In the genomic region with DNA sequence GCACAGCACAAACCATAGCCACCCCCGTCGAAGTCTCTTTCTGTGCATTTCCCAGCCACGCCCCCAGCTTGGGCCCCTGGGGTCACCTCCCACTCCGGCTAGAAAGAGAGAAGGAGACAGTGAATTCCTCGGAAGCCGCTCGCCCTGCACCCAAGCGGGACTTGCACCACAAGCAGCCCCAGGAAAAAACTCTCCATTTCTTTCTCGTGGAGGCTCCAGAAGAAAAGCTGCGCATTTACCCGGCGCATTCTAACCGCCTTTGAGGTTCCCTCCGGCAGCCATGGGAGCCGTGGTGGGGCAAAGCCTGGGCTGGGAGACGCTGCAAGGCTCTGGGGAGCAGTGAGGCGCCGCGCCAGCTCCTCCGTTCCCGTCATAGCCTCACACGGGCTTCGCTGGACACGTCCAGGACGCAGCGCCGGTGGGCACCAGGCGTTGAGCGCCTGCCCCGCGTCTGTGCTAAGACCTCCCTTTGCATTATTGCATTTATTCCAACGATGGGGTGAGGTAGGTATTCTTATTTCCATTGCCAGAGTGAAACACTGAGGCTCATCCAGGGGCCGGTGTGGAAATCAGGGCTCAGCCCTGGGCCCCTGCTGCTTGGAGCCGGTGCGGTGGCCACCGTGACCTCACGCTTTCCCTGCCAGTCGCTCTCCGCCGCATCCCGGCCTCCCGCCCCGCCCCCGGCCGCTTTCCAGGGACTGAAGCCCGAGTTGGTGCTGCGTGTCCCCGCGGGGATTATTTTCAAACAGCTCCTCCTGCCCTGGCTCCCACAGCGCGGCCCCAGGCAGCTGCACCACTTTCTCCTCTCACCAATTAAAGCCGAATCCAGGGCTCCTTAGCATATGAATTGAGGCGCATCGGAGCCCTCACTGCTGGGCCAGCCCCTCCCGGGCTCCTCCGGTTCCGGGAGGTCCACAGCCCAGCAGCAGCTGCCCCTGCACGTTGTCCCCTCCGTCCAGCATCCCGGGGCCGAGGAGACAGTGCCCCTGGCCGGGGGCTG, we compare ENCODE assay signal across 1 cellular context.
TF ChIP-seq lines count a peak whose summit lies in the region.

No MANE protein-coding gene starts in this region.

TF ChIP-seq in HepG2, 621 proteins besides CTCF, POLR2A, EP300 and RAD21 (continued from another document and continues in another):
- TF ChIP-seq SIN3A (IDR thresholded peaks at IDR 0.05; ENCODE audit: borderline replicate concordance, low read depth, low read length) (no peak; the same call in 1 of the 2 replicates), SAP130 (CRISPR knock-in tag; IDR thresholded peaks at IDR 0.05; ENCODE audit: low read depth) (peak; percentile 52), ZBTB38 (CRISPR knock-in tag; IDR thresholded peaks at IDR 0.05) (peak; percentile 73), ELF1 (CRISPR knock-in tag; IDR thresholded peaks at IDR 0.05) (0 out of 2 replicates have a peak, but pooled peaks have one; percentile 2), ZNF713 (CRISPR knock-in tag; IDR thresholded peaks at IDR 0.05) (no peak), ZNF746 (CRISPR knock-in tag; IDR thresholded peaks at IDR 0.05) (no peak), SMAD3 (CRISPR knock-in tag; IDR thresholded peaks at IDR 0.05) (no peak), ZSCAN31 (CRISPR knock-in tag; IDR thresholded peaks at IDR 0.05; ENCODE audit: low read depth) (no peak), GATAD1 (CRISPR knock-in tag; IDR thresholded peaks at IDR 0.05) (no peak), ZNF777 (CRISPR knock-in tag; IDR thresholded peaks at IDR 0.05) (0 out of 2 replicates have a peak, but pooled peaks have one; percentile 23), RXRA (CRISPR knock-in tag; IDR thresholded peaks at IDR 0.05) (no peak), SRSF1 (optimal IDR thresholded peaks at IDR 0.05; ENCODE audit: low read depth, low read length) (no peak), POLR2AphosphoS5 (IDR thresholded peaks at IDR 0.05; ENCODE audit: low read depth, low read length) (peak; percentile 38; the same call in 1 of the 2 replicates), MIXL1 (CRISPR knock-in tag; IDR thresholded peaks at IDR 0.05) (no peak), ZNF124 (CRISPR knock-in tag; IDR thresholded peaks at IDR 0.05) (peak; percentile 36; the same call in 1 of the 2 replicates), KLF11 (CRISPR knock-in tag; IDR thresholded peaks at IDR 0.05) (no peak), ZNF781 (CRISPR knock-in tag; IDR thresholded peaks at IDR 0.05; ENCODE audit: borderline replicate concordance, not compliant biosample characterization) (peak; percentile 18)
- TF ChIP-seq, protein P1, sequence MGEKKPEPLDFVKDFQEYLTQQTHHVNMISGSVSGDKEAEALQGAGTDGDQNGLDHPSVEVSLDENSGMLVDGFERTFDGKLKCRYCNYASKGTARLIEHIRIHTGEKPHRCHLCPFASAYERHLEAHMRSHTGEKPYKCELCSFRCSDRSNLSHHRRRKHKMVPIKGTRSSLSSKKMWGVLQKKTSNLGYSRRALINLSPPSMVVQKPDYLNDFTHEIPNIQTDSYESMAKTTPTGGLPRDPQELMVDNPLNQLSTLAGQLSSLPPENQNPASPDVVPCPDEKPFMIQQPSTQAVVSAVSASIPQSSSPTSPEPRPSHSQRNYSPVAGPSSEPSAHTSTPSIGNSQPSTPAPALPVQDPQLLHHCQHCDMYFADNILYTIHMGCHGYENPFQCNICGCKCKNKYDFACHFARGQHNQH (CRISPR knock-in tag; IDR thresholded peaks at IDR 0.05), result peak; percentile 46; the same call in 1 of the 2 replicates
- TF ChIP-seq, protein P2, sequence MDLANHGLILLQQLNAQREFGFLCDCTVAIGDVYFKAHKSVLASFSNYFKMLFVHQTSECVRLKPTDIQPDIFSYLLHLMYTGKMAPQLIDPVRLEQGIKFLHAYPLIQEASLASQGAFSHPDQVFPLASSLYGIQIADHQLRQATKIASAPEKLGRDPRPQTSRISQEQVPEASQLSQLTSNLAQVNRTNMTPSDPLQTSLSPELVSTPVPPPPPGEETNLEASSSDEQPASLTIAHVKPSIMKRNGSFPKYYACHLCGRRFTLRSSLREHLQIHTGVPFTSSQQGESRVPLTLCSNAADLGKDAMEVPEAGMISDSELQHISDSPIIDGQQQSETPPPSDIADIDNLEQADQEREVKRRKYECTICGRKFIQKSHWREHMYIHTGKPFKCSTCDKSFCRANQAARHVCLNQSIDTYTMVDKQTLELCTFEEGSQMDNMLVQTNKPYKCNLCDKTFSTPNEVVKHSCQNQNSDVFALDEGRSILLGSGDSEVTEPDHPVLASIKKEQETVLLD (CRISPR knock-in tag; IDR thresholded peaks at IDR 0.05; ENCODE audit: low read depth), result no peak
- TF ChIP-seq, protein P3, sequence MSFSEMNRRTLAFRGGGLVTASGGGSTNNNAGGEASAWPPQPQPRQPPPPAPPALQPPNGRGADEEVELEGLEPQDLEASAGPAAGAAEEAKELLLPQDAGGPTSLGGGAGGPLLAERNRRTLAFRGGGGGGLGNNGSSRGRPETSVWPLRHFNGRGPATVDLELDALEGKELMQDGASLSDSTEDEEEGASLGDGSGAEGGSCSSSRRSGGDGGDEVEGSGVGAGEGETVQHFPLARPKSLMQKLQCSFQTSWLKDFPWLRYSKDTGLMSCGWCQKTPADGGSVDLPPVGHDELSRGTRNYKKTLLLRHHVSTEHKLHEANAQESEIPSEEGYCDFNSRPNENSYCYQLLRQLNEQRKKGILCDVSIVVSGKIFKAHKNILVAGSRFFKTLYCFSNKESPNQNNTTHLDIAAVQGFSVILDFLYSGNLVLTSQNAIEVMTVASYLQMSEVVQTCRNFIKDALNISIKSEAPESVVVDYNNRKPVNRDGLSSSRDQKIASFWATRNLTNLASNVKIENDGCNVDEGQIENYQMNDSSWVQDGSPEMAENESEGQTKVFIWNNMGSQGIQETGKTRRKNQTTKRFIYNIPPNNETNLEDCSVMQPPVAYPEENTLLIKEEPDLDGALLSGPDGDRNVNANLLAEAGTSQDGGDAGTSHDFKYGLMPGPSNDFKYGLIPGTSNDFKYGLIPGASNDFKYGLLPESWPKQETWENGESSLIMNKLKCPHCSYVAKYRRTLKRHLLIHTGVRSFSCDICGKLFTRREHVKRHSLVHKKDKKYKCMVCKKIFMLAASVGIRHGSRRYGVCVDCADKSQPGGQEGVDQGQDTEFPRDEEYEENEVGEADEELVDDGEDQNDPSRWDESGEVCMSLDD (CRISPR knock-in tag; IDR thresholded peaks at IDR 0.05; ENCODE audit: borderline replicate concordance), result no peak
- TF ChIP-seq, protein P4, sequence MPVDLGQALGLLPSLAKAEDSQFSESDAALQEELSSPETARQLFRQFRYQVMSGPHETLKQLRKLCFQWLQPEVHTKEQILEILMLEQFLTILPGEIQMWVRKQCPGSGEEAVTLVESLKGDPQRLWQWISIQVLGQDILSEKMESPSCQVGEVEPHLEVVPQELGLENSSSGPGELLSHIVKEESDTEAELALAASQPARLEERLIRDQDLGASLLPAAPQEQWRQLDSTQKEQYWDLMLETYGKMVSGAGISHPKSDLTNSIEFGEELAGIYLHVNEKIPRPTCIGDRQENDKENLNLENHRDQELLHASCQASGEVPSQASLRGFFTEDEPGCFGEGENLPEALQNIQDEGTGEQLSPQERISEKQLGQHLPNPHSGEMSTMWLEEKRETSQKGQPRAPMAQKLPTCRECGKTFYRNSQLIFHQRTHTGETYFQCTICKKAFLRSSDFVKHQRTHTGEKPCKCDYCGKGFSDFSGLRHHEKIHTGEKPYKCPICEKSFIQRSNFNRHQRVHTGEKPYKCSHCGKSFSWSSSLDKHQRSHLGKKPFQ (CRISPR knock-in tag; IDR thresholded peaks at IDR 0.05; ENCODE audit: insufficient replicate concordance), result no peak
- TF ChIP-seq, protein P5, sequence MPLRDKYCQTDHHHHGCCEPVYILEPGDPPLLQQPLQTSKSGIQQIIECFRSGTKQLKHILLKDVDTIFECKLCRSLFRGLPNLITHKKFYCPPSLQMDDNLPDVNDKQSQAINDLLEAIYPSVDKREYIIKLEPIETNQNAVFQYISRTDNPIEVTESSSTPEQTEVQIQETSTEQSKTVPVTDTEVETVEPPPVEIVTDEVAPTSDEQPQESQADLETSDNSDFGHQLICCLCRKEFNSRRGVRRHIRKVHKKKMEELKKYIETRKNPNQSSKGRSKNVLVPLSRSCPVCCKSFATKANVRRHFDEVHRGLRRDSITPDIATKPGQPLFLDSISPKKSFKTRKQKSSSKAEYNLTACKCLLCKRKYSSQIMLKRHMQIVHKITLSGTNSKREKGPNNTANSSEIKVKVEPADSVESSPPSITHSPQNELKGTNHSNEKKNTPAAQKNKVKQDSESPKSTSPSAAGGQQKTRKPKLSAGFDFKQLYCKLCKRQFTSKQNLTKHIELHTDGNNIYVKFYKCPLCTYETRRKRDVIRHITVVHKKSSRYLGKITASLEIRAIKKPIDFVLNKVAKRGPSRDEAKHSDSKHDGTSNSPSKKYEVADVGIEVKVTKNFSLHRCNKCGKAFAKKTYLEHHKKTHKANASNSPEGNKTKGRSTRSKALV (CRISPR knock-in tag; IDR thresholded peaks at IDR 0.05), result 0 out of 2 replicates have a peak, but pooled peaks have one; percentile 24
- TF ChIP-seq, protein P6, sequence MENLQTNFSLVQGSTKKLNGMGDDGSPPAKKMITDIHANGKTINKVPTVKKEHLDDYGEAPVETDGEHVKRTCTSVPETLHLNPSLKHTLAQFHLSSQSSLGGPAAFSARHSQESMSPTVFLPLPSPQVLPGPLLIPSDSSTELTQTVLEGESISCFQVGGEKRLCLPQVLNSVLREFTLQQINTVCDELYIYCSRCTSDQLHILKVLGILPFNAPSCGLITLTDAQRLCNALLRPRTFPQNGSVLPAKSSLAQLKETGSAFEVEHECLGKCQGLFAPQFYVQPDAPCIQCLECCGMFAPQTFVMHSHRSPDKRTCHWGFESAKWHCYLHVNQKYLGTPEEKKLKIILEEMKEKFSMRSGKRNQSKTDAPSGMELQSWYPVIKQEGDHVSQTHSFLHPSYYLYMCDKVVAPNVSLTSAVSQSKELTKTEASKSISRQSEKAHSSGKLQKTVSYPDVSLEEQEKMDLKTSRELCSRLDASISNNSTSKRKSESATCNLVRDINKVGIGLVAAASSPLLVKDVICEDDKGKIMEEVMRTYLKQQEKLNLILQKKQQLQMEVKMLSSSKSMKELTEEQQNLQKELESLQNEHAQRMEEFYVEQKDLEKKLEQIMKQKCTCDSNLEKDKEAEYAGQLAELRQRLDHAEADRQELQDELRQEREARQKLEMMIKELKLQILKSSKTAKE (CRISPR knock-in tag; IDR thresholded peaks at IDR 0.05; ENCODE audit: borderline replicate concordance), result no peak
- TF ChIP-seq, protein P7, sequence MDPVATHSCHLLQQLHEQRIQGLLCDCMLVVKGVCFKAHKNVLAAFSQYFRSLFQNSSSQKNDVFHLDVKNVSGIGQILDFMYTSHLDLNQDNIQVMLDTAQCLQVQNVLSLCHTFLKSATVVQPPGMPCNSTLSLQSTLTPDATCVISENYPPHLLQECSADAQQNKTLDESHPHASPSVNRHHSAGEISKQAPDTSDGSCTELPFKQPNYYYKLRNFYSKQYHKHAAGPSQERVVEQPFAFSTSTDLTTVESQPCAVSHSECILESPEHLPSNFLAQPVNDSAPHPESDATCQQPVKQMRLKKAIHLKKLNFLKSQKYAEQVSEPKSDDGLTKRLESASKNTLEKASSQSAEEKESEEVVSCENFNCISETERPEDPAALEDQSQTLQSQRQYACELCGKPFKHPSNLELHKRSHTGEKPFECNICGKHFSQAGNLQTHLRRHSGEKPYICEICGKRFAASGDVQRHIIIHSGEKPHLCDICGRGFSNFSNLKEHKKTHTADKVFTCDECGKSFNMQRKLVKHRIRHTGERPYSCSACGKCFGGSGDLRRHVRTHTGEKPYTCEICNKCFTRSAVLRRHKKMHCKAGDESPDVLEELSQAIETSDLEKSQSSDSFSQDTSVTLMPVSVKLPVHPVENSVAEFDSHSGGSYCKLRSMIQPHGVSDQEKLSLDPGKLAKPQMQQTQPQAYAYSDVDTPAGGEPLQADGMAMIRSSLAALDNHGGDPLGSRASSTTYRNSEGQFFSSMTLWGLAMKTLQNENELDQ (CRISPR knock-in tag; IDR thresholded peaks at IDR 0.05; ENCODE audit: borderline replicate concordance), result no peak
- TF ChIP-seq, protein P8, sequence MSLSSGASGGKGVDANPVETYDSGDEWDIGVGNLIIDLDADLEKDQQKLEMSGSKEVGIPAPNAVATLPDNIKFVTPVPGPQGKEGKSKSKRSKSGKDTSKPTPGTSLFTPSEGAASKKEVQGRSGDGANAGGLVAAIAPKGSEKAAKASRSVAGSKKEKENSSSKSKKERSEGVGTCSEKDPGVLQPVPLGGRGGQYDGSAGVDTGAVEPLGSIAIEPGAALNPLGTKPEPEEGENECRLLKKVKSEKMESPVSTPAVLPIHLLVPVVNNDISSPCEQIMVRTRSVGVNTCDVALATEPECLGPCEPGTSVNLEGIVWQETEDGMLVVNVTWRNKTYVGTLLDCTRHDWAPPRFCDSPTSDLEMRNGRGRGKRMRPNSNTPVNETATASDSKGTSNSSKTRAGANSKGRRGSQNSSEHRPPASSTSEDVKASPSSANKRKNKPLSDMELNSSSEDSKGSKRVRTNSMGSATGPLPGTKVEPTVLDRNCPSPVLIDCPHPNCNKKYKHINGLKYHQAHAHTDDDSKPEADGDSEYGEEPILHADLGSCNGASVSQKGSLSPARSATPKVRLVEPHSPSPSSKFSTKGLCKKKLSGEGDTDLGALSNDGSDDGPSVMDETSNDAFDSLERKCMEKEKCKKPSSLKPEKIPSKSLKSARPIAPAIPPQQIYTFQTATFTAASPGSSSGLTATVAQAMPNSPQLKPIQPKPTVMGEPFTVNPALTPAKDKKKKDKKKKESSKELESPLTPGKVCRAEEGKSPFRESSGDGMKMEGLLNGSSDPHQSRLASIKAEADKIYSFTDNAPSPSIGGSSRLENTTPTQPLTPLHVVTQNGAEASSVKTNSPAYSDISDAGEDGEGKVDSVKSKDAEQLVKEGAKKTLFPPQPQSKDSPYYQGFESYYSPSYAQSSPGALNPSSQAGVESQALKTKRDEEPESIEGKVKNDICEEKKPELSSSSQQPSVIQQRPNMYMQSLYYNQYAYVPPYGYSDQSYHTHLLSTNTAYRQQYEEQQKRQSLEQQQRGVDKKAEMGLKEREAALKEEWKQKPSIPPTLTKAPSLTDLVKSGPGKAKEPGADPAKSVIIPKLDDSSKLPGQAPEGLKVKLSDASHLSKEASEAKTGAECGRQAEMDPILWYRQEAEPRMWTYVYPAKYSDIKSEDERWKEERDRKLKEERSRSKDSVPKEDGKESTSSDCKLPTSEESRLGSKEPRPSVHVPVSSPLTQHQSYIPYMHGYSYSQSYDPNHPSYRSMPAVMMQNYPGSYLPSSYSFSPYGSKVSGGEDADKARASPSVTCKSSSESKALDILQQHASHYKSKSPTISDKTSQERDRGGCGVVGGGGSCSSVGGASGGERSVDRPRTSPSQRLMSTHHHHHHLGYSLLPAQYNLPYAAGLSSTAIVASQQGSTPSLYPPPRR (CRISPR knock-in tag; IDR thresholded peaks at IDR 0.05; ENCODE audit: borderline replicate concordance), result no peak
- TF ChIP-seq, protein P9, sequence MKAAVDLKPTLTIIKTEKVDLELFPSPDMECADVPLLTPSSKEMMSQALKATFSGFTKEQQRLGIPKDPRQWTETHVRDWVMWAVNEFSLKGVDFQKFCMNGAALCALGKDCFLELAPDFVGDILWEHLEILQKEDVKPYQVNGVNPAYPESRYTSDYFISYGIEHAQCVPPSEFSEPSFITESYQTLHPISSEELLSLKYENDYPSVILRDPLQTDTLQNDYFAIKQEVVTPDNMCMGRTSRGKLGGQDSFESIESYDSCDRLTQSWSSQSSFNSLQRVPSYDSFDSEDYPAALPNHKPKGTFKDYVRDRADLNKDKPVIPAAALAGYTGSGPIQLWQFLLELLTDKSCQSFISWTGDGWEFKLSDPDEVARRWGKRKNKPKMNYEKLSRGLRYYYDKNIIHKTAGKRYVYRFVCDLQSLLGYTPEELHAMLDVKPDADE (CRISPR knock-in tag; IDR thresholded peaks at IDR 0.05), result no peak
